ENCODE assay signal across 23 cellular contexts in the genomic region with DNA sequence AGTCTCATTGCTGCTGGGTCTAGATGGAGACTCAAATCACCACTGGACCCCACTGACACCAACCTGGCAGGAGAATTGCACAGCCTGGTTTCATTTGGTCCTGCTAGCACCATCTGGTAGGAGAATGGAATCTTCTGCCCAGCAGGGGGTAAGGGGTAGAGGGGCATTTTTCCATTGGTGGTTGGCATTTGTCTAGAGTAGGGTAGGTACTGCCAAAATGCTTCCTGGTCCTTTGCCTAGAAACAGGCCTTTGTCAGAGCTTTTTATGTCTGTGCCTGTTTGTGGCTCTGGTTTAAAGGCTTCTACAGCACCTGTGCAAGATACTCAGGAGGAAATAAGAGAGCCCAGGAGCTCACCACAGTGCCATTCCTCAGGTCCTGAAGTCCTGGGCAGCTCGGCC.
DNase-seq lines count a peak whose midpoint lies in the region; ATAC-seq and TF ChIP-seq lines count a peak whose summit lies in the region.
"Had no signal": no experiment of that assay in that cellular context is flagged by ENCODE, and none has a peak within 500 bp of the region (broad histone marks: within the 10 kb centered on the region; RNA-seq: fewer than 3 reads in every experiment).

No MANE protein-coding gene starts in this region.

- intact Hi-C loops in CD14-positive monocyte (cut with micrococcal nuclease), result no loop called here
- intact Hi-C loops in left colon (cut with DNase I, micrococcal nuclease), result no loop called here

- H3K4me1 ChIP-seq in right atrium auricular region (peaks cover 0 to 12% of the 10 kb centered on the region in 2 donors), skeletal muscle tissue (ENCODE audit: control insufficient read depth in 3 of 3, insufficient read depth in 3 of 3, low read length in 3 of 3) (peaks cover 5 to 7% (median 6%) of the 10 kb centered on the region in 3 donors)
- H3K4me1 ChIP-seq: Caco-2 had no signal

- H3K36me3 ChIP-seq in right atrium auricular region (no peaks in the 10 kb centered on the region), skeletal muscle tissue (ENCODE audit: control insufficient read depth in 3 of 3, insufficient read depth in 3 of 3, low read length in 3 of 3) (no peaks in the 10 kb centered on the region)
- H3K36me3 ChIP-seq: cardiac muscle cell had no signal

- DNase-seq in CD14-positive monocyte (ENCODE audit: low spot score) (no peak), RWPE1 (ENCODE audit: low spot score) (no peak), right atrium auricular region (ENCODE audit: low spot score) (no peak), UCSD-AML1 (lab: John Stamatoyannopoulos, UW; ENCODE audit: unreplicated experiment) (no peak), left colon (no peak), endothelial cell (ENCODE audit: low spot score) (no peak)
- DNase-seq in activated CD4-positive, alpha-beta T cell treated with anti-CD3 and anti-CD28 coated beads, Interleukin-2, amount 10 ng/mL, durations not matched to agents 7 days and 5 days, result no peak
- DNase-seq: activated CD8-positive, alpha-beta T cell treated with anti-CD3 and anti-CD28 coated beads, Interleukin-2, amount 10 ng/mL, durations not matched to agents 7 days and 5 days; activated effector memory CD4-positive, alpha-beta T cell treated with Interleukin-2 at 50 U/mL for 16 hours; activated naive CD8-positive, alpha-beta T cell treated with anti-CD3 and anti-CD28 coated beads for 36 hours; Caco-2; DND-41; HCEC 1CT; naive thymus-derived CD4-positive, alpha-beta T cell; NCI-H2107; NCI-H524 treated with DMSO at 0.1 percent for 48 hours; nucleus accumbens; stimulated activated CD4-positive, alpha-beta T cell treated with anti-CD3 and anti-CD28 coated beads, Interleukin-2, amount 100 ng/mL, for 24 hours had no signal

- H3K9me3 ChIP-seq in right atrium auricular region (no peaks in the 10 kb centered on the region), skeletal muscle tissue (ENCODE audit: control insufficient read depth in 3 of 3, low read length in 3 of 3) (no peaks in the 10 kb centered on the region)
- H3K9me3 ChIP-seq: Caco-2 had no signal

- peak overlapping the region in 1 of 2 donors; percentile 73 for H3K4me3 Mint-ChIP-seq in CD14-positive monocyte
- no peak overlapping the region for H3K4me3 Mint-ChIP-seq in activated CD4-positive, alpha-beta T cell treated with anti-CD3 and anti-CD28 coated beads, Interleukin-2, amount 10 ng/mL, durations not matched to agents 7 days and 5 days
- no peak overlapping the region for H3K4me3 Mint-ChIP-seq in endothelial cell (ENCODE audit: unreplicated experiment)
- H3K4me3 Mint-ChIP-seq: activated CD8-positive, alpha-beta T cell treated with anti-CD3 and anti-CD28 coated beads, Interleukin-2, amount 10 ng/mL, durations not matched to agents 7 days and 5 days; activated naive CD8-positive, alpha-beta T cell treated with anti-CD3 and anti-CD28 coated beads for 36 hours; mesothelial cell of epicardium; naive thymus-derived CD4-positive, alpha-beta T cell had no signal

- ATAC-seq in left colon, result no peak
- ATAC-seq: activated CD8-positive, alpha-beta T cell treated with anti-CD3 and anti-CD28 coated beads, Interleukin-2, amount 10 ng/mL, durations not matched to agents 7 days and 5 days had no signal

- H3K27me3 Mint-ChIP-seq in CD14-positive monocyte (ENCODE audit: low read depth in 3 of 3) (peaks cover 0 to 2% (median 0%) of the 10 kb centered on the region in 3 donors), endothelial cell (ENCODE audit: unreplicated experiment) (no peaks in the 10 kb centered on the region)
- no peaks in the 10 kb centered on the region for H3K27me3 Mint-ChIP-seq in activated CD4-positive, alpha-beta T cell treated with anti-CD3 and anti-CD28 coated beads, Interleukin-2, amount 10 ng/mL, durations not matched to agents 7 days and 5 days
- H3K27me3 Mint-ChIP-seq: activated naive CD8-positive, alpha-beta T cell treated with anti-CD3 and anti-CD28 coated beads for 36 hours; naive thymus-derived CD4-positive, alpha-beta T cell had no signal

- peaks cover 0 to 4% (median 0%) of the 10 kb centered on the region in 7 donors for H3K9me3 Mint-ChIP-seq in CD14-positive monocyte
- no peaks in the 10 kb centered on the region for H3K9me3 Mint-ChIP-seq in activated CD4-positive, alpha-beta T cell treated with anti-CD3 and anti-CD28 coated beads, Interleukin-2, amount 10 ng/mL, durations not matched to agents 7 days and 5 days
- H3K9me3 Mint-ChIP-seq in endothelial cell (ENCODE audit: unreplicated experiment), result no peaks in the 10 kb centered on the region
- H3K9me3 Mint-ChIP-seq: activated naive CD8-positive, alpha-beta T cell treated with anti-CD3 and anti-CD28 coated beads for 36 hours; naive thymus-derived CD4-positive, alpha-beta T cell had no signal

- CTCF ChIA-PET in RWPE1 (lab: Yijun Ruan, JAX), result interaction anchor here (0.7 kb wide), 1 partner anchor 79 kb away, joined by 3 read pairs; no protein-coding TSS in a partner anchor
- CTCF ChIA-PET in activated CD4-positive, alpha-beta T cell treated with anti-CD3 and anti-CD28 coated beads, Interleukin-2, amount 10 ng/mL, durations not matched to agents 7 days and 5 days (lab: Charles Lee), result no interaction called here

- H3K9ac ChIP-seq in skeletal muscle tissue (ENCODE audit: low read depth in 1 of 3, low read length in 3 of 3), result no peak overlapping the region

- peak overlapping the region; percentile 81 to 94 (median 90) for H3K27ac Mint-ChIP-seq in CD14-positive monocyte
- no peak overlapping the region for H3K27ac Mint-ChIP-seq in activated CD4-positive, alpha-beta T cell treated with anti-CD3 and anti-CD28 coated beads, Interleukin-2, amount 10 ng/mL, durations not matched to agents 7 days and 5 days
- H3K27ac Mint-ChIP-seq in endothelial cell (ENCODE audit: unreplicated experiment), result no peak overlapping the region
- H3K27ac Mint-ChIP-seq: activated CD8-positive, alpha-beta T cell treated with anti-CD3 and anti-CD28 coated beads, Interleukin-2, amount 10 ng/mL, durations not matched to agents 7 days and 5 days; activated naive CD8-positive, alpha-beta T cell treated with anti-CD3 and anti-CD28 coated beads for 36 hours; mesothelial cell of epicardium had no signal

- H3K27ac ChIP-seq in RWPE1, result peak overlapping the region; percentile 12; the same call in 1 of the 2 replicates
- peak overlapping the region; percentile 32 to 56 for H3K27ac ChIP-seq in right atrium auricular region
- peak overlapping the region; percentile 48 for H3K27ac ChIP-seq in skeletal muscle tissue (ENCODE audit: low read depth, low read length)
- H3K27ac ChIP-seq: cardiac muscle cell had no signal

- H3K4me3 ChIP-seq in right atrium auricular region (no peak overlapping the region), skeletal muscle tissue (ENCODE audit: low read length in 3 of 3) (peak overlapping the region in 2 of 3 donors; percentile 5 to 35)
- H3K4me3 ChIP-seq: cardiac muscle cell, dorsolateral prefrontal cortex, smooth muscle cell had no signal

- POLR2A ChIA-PET in RWPE1 (lab: Yijun Ruan, JAX; ENCODE audit: low non-redundant PET), result no interaction called here
- POLR2A ChIA-PET in activated CD4-positive, alpha-beta T cell treated with anti-CD3 and anti-CD28 coated beads, Interleukin-2, amount 10 ng/mL, durations not matched to agents 7 days and 5 days (lab: Charles Lee), result no interaction called here

- no peaks in the 10 kb centered on the region for H3K36me3 Mint-ChIP-seq in CD14-positive monocyte
- H3K36me3 Mint-ChIP-seq in activated CD4-positive, alpha-beta T cell treated with anti-CD3 and anti-CD28 coated beads, Interleukin-2, amount 10 ng/mL, durations not matched to agents 7 days and 5 days (ENCODE audit: low read depth), result no peaks in the 10 kb centered on the region
- no peaks in the 10 kb centered on the region for H3K36me3 Mint-ChIP-seq in endothelial cell (ENCODE audit: low read depth, unreplicated experiment)
- H3K36me3 Mint-ChIP-seq: activated naive CD8-positive, alpha-beta T cell treated with anti-CD3 and anti-CD28 coated beads for 36 hours; mesothelial cell of epicardium; naive thymus-derived CD4-positive, alpha-beta T cell had no signal

- TF ChIP-seq CTCF in CD14-positive monocyte (IDR thresholded peaks at IDR 0.05), result no peak
- no peak for TF ChIP-seq CTCF in RWPE1 (conservative IDR thresholded peaks at IDR 0.05; ENCODE audit: low read depth)
- no peak for TF ChIP-seq CTCF in right atrium auricular region (IDR thresholded peaks at IDR 0.05)
- TF ChIP-seq CTCF in endothelial cell (IDR thresholded peaks at IDR 0.05; ENCODE audit: unreplicated experiment), result no peak

- peaks cover 33% of the 10 kb centered on the region for H3K4me1 Mint-ChIP-seq in CD14-positive monocyte
- H3K4me1 Mint-ChIP-seq in activated CD4-positive, alpha-beta T cell treated with anti-CD3 and anti-CD28 coated beads, Interleukin-2, amount 10 ng/mL, durations not matched to agents 7 days and 5 days, result no peaks in the 10 kb centered on the region
- H3K4me1 Mint-ChIP-seq in endothelial cell (ENCODE audit: unreplicated experiment), result peaks cover 10% of the 10 kb centered on the region

- H3K27me3 ChIP-seq in right atrium auricular region (no peaks in the 10 kb centered on the region), skeletal muscle tissue (ENCODE audit: control insufficient read depth in 3 of 3, insufficient read depth in 3 of 3, low read length in 3 of 3) (no peaks in the 10 kb centered on the region)
- H3K27me3 ChIP-seq: cardiac muscle cell, dorsolateral prefrontal cortex had no signal

Comparison
In these comparisons a context has a peak if more than half of its experiments do, and no peak if none do; other contexts are left out.
1. H3K27ac Mint-ChIP-seq: peak in CD14-positive monocyte (7 of 7); none in activated CD4-positive, alpha-beta T cell treated with anti-CD3 and anti-CD28 coated beads, Interleukin-2, amount 10 ng/mL, durations not matched to agents 7 days and 5 days (single experiment) and endothelial cell (single experiment).
2. H3K4me3 ChIP-seq: peak in skeletal muscle tissue (2 of 3); none in right atrium auricular region (0 of 2).
3. Peak in every context shown above with its lines, with median percentiles within 50 percentile points of each other: H3K27ac ChIP-seq.